9 cellular contexts compared by ENCODE assay signal in genomic region chr17:15436399-15437369, GRCh38. TPM values are rescaled to one million over a fixed set of nuclear protein-coding genes. Genes with fewer than 3 reads are reported as not detected.
A peak's percentile ranks its signal among the peaks of the same experiment; 100 is the strongest.
DNase-seq lines count a peak whose midpoint lies in the region; ATAC-seq and TF ChIP-seq lines count a peak whose summit lies in the region.
"Had no signal": no experiment of that assay in that cellular context is flagged by ENCODE, and none has a peak within 500 bp of the region (broad histone marks: within the 10 kb centered on the region; RNA-seq: fewer than 3 reads in every experiment).

No MANE protein-coding gene starts in this region.

- no peak for TF ChIP-seq POLR2A in suprapubic skin (IDR thresholded peaks at IDR 0.05)

- DNase-seq in RKO (ENCODE audit: low spot score) = peak; percentile 67
- peak in 42 of 61 donors; percentile 9 to 80 (median 41) for DNase-seq in caudate nucleus (lab: John Stamatoyannopoulos, UW)
- DNase-seq in left colon = peak; percentile 71 to 72
- peak in 1 of 2 donors; percentile 83 for DNase-seq in suprapubic skin (ENCODE audit: low spot score in 2 of 2)
- DNase-seq in effector CD4-positive, alpha-beta T cell = no peak
- DNase-seq in NCI-H187 treated with DMSO at 0.1 percent for 48 hours (lab: John Stamatoyannopoulos, UW) = no peak

- CTCF ChIA-PET in HEK293 (lab: Yijun Ruan, JAX) = interaction anchor here (0.6 to 6.9 kb wide), 14 partner anchors 9 to 200 kb away, joined by 3 to 43 read pairs (median 4); no protein-coding TSS in a partner anchor

- POLR2A ChIA-PET in HEK293 (lab: Yijun Ruan, JAX) = interaction anchor here (1.0 kb wide), 1 partner anchor 8 kb away, joined by 3 read pairs; no protein-coding TSS in a partner anchor

- WGBS in suprapubic skin = 31% methylated on average over 2 of the region's 3 CpGs

- H3K4me1 ChIP-seq in BLaER1 (peaks cover 18% of the 10 kb centered on the region), HEK293 (ENCODE audit: control insufficient read depth, insufficient read depth, low read length) (peaks cover 6% of the 10 kb centered on the region; the same call in 1 of the 2 replicates), suprapubic skin (peaks cover 9% of the 10 kb centered on the region)
- H3K4me1 ChIP-seq: pancreas had no signal

- TF ChIP-seq EP300 in suprapubic skin (IDR thresholded peaks at IDR 0.05) = no peak

- H3K9ac ChIP-seq in BLaER1 = no peak overlapping the region

- no peaks in the 10 kb centered on the region for H3K27me3 ChIP-seq in BLaER1
- H3K27me3 ChIP-seq in suprapubic skin = no peaks in the 10 kb centered on the region
- H3K27me3 ChIP-seq: pancreas had no signal

- peak overlapping the region; percentile 50 for H3K4me3 ChIP-seq in BLaER1
- no peak overlapping the region for H3K4me3 ChIP-seq in HEK293 (ENCODE audit: low read depth, low read length)
- H3K4me3 ChIP-seq in suprapubic skin = no peak overlapping the region
- H3K4me3 ChIP-seq: pancreas had no signal

- intact Hi-C loops in left colon (cut with DNase I, micrococcal nuclease) = no loop called here

- no peak for TF ChIP-seq CTCF in HEK293 (tag by site-specific recombination; IDR thresholded peaks at IDR 0.05)
- no peak for TF ChIP-seq CTCF in suprapubic skin (IDR thresholded peaks at IDR 0.05)

- peak; percentile 73 for ATAC-seq in left colon

- H4K20me1 ChIP-seq in BLaER1 = no peaks in the 10 kb centered on the region

- H3K27ac ChIP-seq in BLaER1 (peak overlapping the region; percentile 59), HEK293 (ENCODE audit: extremely low read depth, low read depth, low read length) (no peak overlapping the region), caudate nucleus (ENCODE audit: low read depth, low read length) (peak overlapping the region; percentile 82), suprapubic skin (peak overlapping the region; percentile 40)

- H3K4me2 ChIP-seq in BLaER1 = peak overlapping the region; percentile 60

- no peaks in the 10 kb centered on the region for H3K36me3 ChIP-seq in BLaER1
- peaks cover 0 to 22% of the 10 kb centered on the region in 2 experiments; a peak in 1 of 3 replicates for H3K36me3 ChIP-seq in HEK293 (ENCODE audit: control insufficient read depth in 2 of 2, insufficient read depth in 1 of 2, low read length in 2 of 2)
- no peaks in the 10 kb centered on the region for H3K36me3 ChIP-seq in suprapubic skin
- H3K36me3 ChIP-seq: pancreas had no signal

- peaks cover 20% of the 10 kb centered on the region for H3K9me3 ChIP-seq in BLaER1
- no peaks in the 10 kb centered on the region for H3K9me3 ChIP-seq in HEK293 (ENCODE audit: control insufficient read depth, insufficient read depth, low read depth, low read length)
- H3K9me3 ChIP-seq in suprapubic skin = no peaks in the 10 kb centered on the region
- H3K9me3 ChIP-seq: pancreas had no signal

TF ChIP-seq in HEK293, 187 proteins besides CTCF, POLR2A, EP300 and RAD21:
- no peak for TF ChIP-seq ZNF10 (tag by site-specific recombination; IDR thresholded peaks at IDR 0.05)
- peak; percentile 51 for TF ChIP-seq ZNF518A (tag by site-specific recombination; conservative IDR thresholded peaks at IDR 0.05; ENCODE audit: low read depth)
- TF ChIP-seq ZNF561 (tag by site-specific recombination; IDR thresholded peaks at IDR 0.05; ENCODE audit: borderline replicate concordance) = no peak
- TF ChIP-seq ZFP3 (tag by site-specific recombination; IDR thresholded peaks at IDR 0.05; ENCODE audit: low read depth) = no peak
- TF ChIP-seq ZNF776 (tag by site-specific recombination; IDR thresholded peaks at IDR 0.05; ENCODE audit: borderline replicate concordance) = no peak
- TF ChIP-seq GLIS1 (tag by site-specific recombination; IDR thresholded peaks at IDR 0.05) = peak; percentile 37; the same call in 1 of the 2 replicates
- no peak for TF ChIP-seq ZNF654 (tag by site-specific recombination; IDR thresholded peaks at IDR 0.05; ENCODE audit: low read depth)
- no peak for TF ChIP-seq ZNF138 (tag by site-specific recombination; IDR thresholded peaks at IDR 0.05; ENCODE audit: borderline replicate concordance)
- TF ChIP-seq ZNF48 (tag by site-specific recombination; IDR thresholded peaks at IDR 0.05) = no peak
- TF ChIP-seq, protein P1, sequence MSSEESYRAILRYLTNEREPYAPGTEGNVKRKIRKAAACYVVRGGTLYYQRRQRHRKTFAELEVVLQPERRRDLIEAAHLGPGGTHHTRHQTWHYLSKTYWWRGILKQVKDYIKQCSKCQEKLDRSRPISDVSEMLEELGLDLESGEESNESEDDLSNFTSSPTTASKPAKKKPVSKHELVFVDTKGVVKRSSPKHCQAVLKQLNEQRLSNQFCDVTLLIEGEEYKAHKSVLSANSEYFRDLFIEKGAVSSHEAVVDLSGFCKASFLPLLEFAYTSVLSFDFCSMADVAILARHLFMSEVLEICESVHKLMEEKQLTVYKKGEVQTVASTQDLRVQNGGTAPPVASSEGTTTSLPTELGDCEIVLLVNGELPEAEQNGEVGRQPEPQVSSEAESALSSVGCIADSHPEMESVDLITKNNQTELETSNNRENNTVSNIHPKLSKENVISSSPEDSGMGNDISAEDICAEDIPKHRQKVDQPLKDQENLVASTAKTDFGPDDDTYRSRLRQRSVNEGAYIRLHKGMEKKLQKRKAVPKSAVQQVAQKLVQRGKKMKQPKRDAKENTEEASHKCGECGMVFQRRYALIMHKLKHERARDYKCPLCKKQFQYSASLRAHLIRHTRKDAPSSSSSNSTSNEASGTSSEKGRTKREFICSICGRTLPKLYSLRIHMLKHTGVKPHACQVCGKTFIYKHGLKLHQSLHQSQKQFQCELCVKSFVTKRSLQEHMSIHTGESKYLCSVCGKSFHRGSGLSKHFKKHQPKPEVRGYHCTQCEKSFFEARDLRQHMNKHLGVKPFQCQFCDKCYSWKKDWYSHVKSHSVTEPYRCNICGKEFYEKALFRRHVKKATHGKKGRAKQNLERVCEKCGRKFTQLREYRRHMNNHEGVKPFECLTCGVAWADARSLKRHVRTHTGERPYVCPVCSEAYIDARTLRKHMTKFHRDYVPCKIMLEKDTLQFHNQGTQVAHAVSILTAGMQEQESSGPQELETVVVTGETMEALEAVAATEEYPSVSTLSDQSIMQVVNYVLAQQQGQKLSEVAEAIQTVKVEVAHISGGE (tag by site-specific recombination; conservative IDR thresholded peaks at IDR 0.05; ENCODE audit: low read depth) = peak; percentile 32; the same call in 1 of the 2 replicates
TF ChIP-seq in HEK293: peak in this region for 3.

RNA-seq across cellular contexts. Expression of gene CDRT4, which starts 30.7 kb away (rescaled TPM):
- total RNA-seq in left colon (1 to 10 TPM; 6.4 to 6.6 TPM), suprapubic skin (10 to 100 TPM in 2 of 4 donors, 1 to 10 TPM in 2; 7.1 to 23.8 (median 8.8) TPM)

Comparison
In these comparisons a context has a peak if more than half of its experiments do, and no peak if none do; other contexts are left out.
1. DNase-seq: peak in RKO (single experiment), caudate nucleus (42 of 61) and left colon (2 of 2); none in effector CD4-positive, alpha-beta T cell (single experiment) and NCI-H187 treated with DMSO at 0.1 percent for 48 hours (single experiment).